ENCODE assay signal across 1 cellular context in the genomic region with DNA sequence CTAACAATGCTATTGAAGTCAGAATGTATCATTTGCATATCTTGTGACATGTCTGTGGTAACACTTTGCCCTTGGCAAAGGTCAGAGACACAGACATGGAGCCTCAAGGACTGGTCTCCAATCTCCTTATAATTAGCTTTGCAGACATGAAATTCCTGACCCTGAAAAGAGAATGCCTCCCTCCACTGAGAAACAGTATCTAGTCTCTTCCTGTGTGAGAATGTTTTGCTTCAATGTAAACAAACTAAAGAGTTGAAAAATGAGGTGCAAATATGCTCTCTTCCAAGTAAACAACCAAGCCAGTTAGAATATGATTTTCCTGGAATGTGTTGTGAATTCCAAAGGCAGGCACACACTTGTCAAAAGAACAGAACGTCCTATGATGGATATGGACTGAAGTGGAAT.
TF ChIP-seq lines count a peak whose summit lies in the region.

No MANE protein-coding gene starts in this region.

TF ChIP-seq in HepG2, 621 proteins besides CTCF, POLR2A, EP300 and RAD21 (continued from another document):
- TF ChIP-seq CENPT (CRISPR knock-in tag; IDR thresholded peaks at IDR 0.05; ENCODE audit: low read depth): no peak
- no peak for TF ChIP-seq MAFK (conservative IDR thresholded peaks at IDR 0.05 in 1 of 2, IDR thresholded peaks at IDR 0.05 in 1 of 2; ENCODE audit: low read length in 2 of 2)
- TF ChIP-seq, protein P1, sequence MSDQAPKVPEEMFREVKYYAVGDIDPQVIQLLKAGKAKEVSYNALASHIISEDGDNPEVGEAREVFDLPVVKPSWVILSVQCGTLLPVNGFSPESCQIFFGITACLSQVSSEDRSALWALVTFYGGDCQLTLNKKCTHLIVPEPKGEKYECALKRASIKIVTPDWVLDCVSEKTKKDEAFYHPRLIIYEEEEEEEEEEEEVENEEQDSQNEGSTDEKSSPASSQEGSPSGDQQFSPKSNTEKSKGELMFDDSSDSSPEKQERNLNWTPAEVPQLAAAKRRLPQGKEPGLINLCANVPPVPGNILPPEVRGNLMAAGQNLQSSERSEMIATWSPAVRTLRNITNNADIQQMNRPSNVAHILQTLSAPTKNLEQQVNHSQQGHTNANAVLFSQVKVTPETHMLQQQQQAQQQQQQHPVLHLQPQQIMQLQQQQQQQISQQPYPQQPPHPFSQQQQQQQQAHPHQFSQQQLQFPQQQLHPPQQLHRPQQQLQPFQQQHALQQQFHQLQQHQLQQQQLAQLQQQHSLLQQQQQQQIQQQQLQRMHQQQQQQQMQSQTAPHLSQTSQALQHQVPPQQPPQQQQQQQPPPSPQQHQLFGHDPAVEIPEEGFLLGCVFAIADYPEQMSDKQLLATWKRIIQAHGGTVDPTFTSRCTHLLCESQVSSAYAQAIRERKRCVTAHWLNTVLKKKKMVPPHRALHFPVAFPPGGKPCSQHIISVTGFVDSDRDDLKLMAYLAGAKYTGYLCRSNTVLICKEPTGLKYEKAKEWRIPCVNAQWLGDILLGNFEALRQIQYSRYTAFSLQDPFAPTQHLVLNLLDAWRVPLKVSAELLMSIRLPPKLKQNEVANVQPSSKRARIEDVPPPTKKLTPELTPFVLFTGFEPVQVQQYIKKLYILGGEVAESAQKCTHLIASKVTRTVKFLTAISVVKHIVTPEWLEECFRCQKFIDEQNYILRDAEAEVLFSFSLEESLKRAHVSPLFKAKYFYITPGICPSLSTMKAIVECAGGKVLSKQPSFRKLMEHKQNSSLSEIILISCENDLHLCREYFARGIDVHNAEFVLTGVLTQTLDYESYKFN (CRISPR knock-in tag; conservative IDR thresholded peaks at IDR 0.05): no peak
- TF ChIP-seq CBX2 (IDR thresholded peaks at IDR 0.05; ENCODE audit: low read depth, low read length): no peak
- no peak for TF ChIP-seq CBX2 (CRISPR knock-in tag; IDR thresholded peaks at IDR 0.05; ENCODE audit: low read depth)
- TF ChIP-seq SNAPC2 (CRISPR knock-in tag; IDR thresholded peaks at IDR 0.05): no peak
- no peak for TF ChIP-seq RFX3 (CRISPR knock-in tag; IDR thresholded peaks at IDR 0.05)
